In genomic region chr2:160912276-160912675, GRCh38 we compare ENCODE assay signal across 25 cellular contexts.
"Had no signal": no experiment of that assay in that cellular context is flagged by ENCODE, and none has a peak within 500 bp of the region (broad histone marks: within the 10 kb centered on the region; RNA-seq: fewer than 3 reads in every experiment).

No MANE protein-coding gene starts in this region.

- H3K4me3 ChIP-seq: colonic mucosa, gastroesophageal sphincter, heart left ventricle, hepatocyte, mucosa of descending colon, psoas muscle, skin epidermis, thoracic aorta, transverse colon, upper lobe of right lung, vagina had no signal

- H2AFZ ChIP-seq: hepatocyte had no signal

- H3K9me3 ChIP-seq: colonic mucosa, gastroesophageal sphincter, heart left ventricle, mucosa of descending colon, psoas muscle, thoracic aorta, transverse colon, upper lobe of right lung, vagina had no signal

- H3K27me3 ChIP-seq: colonic mucosa, gastroesophageal sphincter, heart left ventricle, hepatocyte, transverse colon, upper lobe of right lung, vagina had no signal

- H3K79me2 ChIP-seq: hepatocyte had no signal

- ATAC-seq: esophagus mucosa; gastroesophageal sphincter; heart left ventricle; left lobe of liver; mucosa of descending colon; natural killer cell treated with Interleukin-12 subunit alpha and Interleukin-12 subunit beta and Interleukin-15 and Interleukin-18, amount 100 ng/mL, for 72 hours; psoas muscle; right cardiac atrium; stimulated activated naive B cell treated with anti-CD40 and anti-IgM and Interleukin-4, amounts not matched to agents 10 μg/mL and 1 μg/mL and 100 μg/mL, for 72 hours; upper lobe of right lung had no signal

- H3K4me1 ChIP-seq: colonic mucosa, psoas muscle, upper lobe of right lung had no signal

- DNase-seq: colonic mucosa; effector CD8-positive, alpha-beta T cell; endodermal cell; heart left ventricle; kidney; mesenchymal stem cell; mucosa of descending colon; naive B cell; posterior cingulate gyrus; psoas muscle; right cardiac atrium; stimulated activated CD4-positive, alpha-beta T cell treated with anti-CD3 and anti-CD28 coated beads, Interleukin-15, amount 100 ng/mL, for 24 hours; stimulated activated CD4-positive, alpha-beta T cell treated with anti-CD3 and anti-CD28 coated beads, Interleukin-2, amount 100 ng/mL, for 48 hours; stimulated activated naive B cell treated with anti-CD40 and anti-IgM and Interleukin-4, amounts not matched to agents 10 μg/mL and 1 μg/mL and 100 μg/mL, for 72 hours; transverse colon; upper lobe of right lung had no signal

- H3K36me3 ChIP-seq: colonic mucosa, gastroesophageal sphincter, heart left ventricle, thoracic aorta, transverse colon, upper lobe of right lung, vagina had no signal

- H3K4me2 ChIP-seq: hepatocyte had no signal

- FAIRE-seq: kidney had no signal

- H3K27ac ChIP-seq: colonic mucosa, epithelial cell of prostate, heart left ventricle, hepatocyte, psoas muscle, thoracic aorta, upper lobe of right lung had no signal
